Comparison of ENCODE assay signal across 19 cellular contexts in genomic region chr13:57716295-57716694, GRCh38.
DNase-seq lines count a peak whose midpoint lies in the region; ATAC-seq, FAIRE-seq and TF ChIP-seq lines count a peak whose summit lies in the region.
"Had no signal": no experiment of that assay in that cellular context is flagged by ENCODE, and none has a peak within 500 bp of the region (broad histone marks: within the 10 kb centered on the region; RNA-seq: fewer than 3 reads in every experiment).

No MANE protein-coding gene starts in this region.

- H3K27me3 ChIP-seq in H1 (replicated peaks in 1 of 4; ENCODE audit: control insufficient read depth in 3 of 4, extremely low read depth in 1 of 4, insufficient read depth in 3 of 4, low read length in 3 of 4) = no peaks in the 10 kb centered on the region
- no peaks in the 10 kb centered on the region for H3K27me3 ChIP-seq in mesendoderm (ENCODE audit: insufficient read depth, low read length, poor library complexity)
- H3K27me3 ChIP-seq in right cardiac atrium (ENCODE audit: control insufficient read depth, insufficient read depth) = no peaks in the 10 kb centered on the region
- H3K27me3 ChIP-seq: BLaER1, tibial artery had no signal

- no peaks in the 10 kb centered on the region for H3K27me3 Mint-ChIP-seq in stimulated activated naive B cell treated with anti-CD40 and anti-IgM and Interleukin-4, amounts not matched to agents 10 μg/mL and 1 μg/mL and 100 μg/mL, for 72 hours
- H3K27me3 Mint-ChIP-seq: activated CD8-positive, alpha-beta T cell treated with anti-CD3 and anti-CD28 coated beads for 36 hours; activated T-helper 17 cell treated with anti-CD3 and anti-CD28 coated beads, Interleukin-2, amount 50 U/mL, for 72 hours had no signal

- CTCF ChIA-PET in H1 (lab: Charles Lee; ENCODE audit: partially characterized antibody) = interaction anchor here (0.6 to 8.2 kb wide), 16 partner anchors 10 to 1380 kb away, joined by 3 to 107 read pairs (median 4); partner anchors contain the start of gene PCDH17

- peak; percentile 85 to 88 for TF ChIP-seq RAD21 in H1 (IDR thresholded peaks at IDR 0.05 in 1 of 2, conservative IDR thresholded peaks at IDR 0.05 in 1 of 2; ENCODE audit: low read depth in 2 of 2, low read length in 2 of 2)

- TF ChIP-seq POLR2A in H1 (IDR thresholded peaks at IDR 0.05; ENCODE audit: control extremely low read depth in 1 of 2, low read depth in 2 of 2, low read length in 2 of 2) = no peak

- no peak overlapping the region for H3K14ac ChIP-seq in H1 (ENCODE audit: insufficient read length)

- H3K9ac ChIP-seq in H1 (replicated peaks in 1 of 4; ENCODE audit: extremely low read depth in 1 of 4, low read depth in 3 of 4, low read length in 3 of 4) = no peak overlapping the region
- H3K9ac ChIP-seq in mesendoderm (ENCODE audit: low read length) = no peak overlapping the region
- no peak overlapping the region for H3K9ac ChIP-seq in kidney (ENCODE audit: low read length in 2 of 2)
- H3K9ac ChIP-seq: BLaER1 had no signal

- H3K23ac ChIP-seq in H1 (ENCODE audit: insufficient read length) = no peak overlapping the region
- no peak overlapping the region for H3K23ac ChIP-seq in mesendoderm (ENCODE audit: low read length)

- H3K56ac ChIP-seq in H1 (replicated peaks; ENCODE audit: insufficient read length, low read depth, low read length) (no peak overlapping the region), mesendoderm (ENCODE audit: low read length) (no peak overlapping the region)

- no peaks in the 10 kb centered on the region for H3K36me3 ChIP-seq in H1 (ENCODE audit: control insufficient read depth in 2 of 4, insufficient read depth in 4 of 4, low read length in 3 of 4)
- no peaks in the 10 kb centered on the region for H3K36me3 ChIP-seq in mesendoderm (ENCODE audit: control insufficient read depth, insufficient read depth, low read length)
- H3K36me3 ChIP-seq in kidney (ENCODE audit: control insufficient read depth in 1 of 2, insufficient read depth in 2 of 2, low read length in 2 of 2) = no peaks in the 10 kb centered on the region
- H3K36me3 ChIP-seq: BLaER1, HAP-1, tibial artery had no signal

- intact Hi-C loops in right cardiac atrium (cut with DNase I) (no loop called here), kidney (cut with DNase I) (no loop called here)

- H2BK120ac ChIP-seq in H1 (replicated peaks; ENCODE audit: low read depth, low read length) = no peak overlapping the region
- H2BK120ac ChIP-seq in mesendoderm (ENCODE audit: low read depth, low read length) = no peak overlapping the region

- ATAC-seq in right cardiac atrium = no peak
- ATAC-seq in stimulated activated naive B cell treated with anti-CD40 and anti-IgM and Interleukin-4, amounts not matched to agents 10 μg/mL and 1 μg/mL and 100 μg/mL, for 72 hours (replicated peaks) = no peak
- ATAC-seq: activated CD8-positive, alpha-beta T cell treated with anti-CD3 and anti-CD28 coated beads for 36 hours; activated T-helper 17 cell treated with anti-CD3 and anti-CD28 coated beads, Interleukin-2, amount 50 U/mL, for 72 hours had no signal

- H4K91ac ChIP-seq in H1 (replicated peaks; ENCODE audit: insufficient read length, low read length) = no peak overlapping the region

- H3K27ac Mint-ChIP-seq in stimulated activated naive B cell treated with anti-CD40 and anti-IgM and Interleukin-4, amounts not matched to agents 10 μg/mL and 1 μg/mL and 100 μg/mL, for 72 hours = no peak overlapping the region
- H3K27ac Mint-ChIP-seq: activated CD8-positive, alpha-beta T cell treated with anti-CD3 and anti-CD28 coated beads for 36 hours; activated T-helper 17 cell treated with anti-CD3 and anti-CD28 coated beads, Interleukin-2, amount 50 U/mL, for 72 hours had no signal

- no peak overlapping the region for H2BK12ac ChIP-seq in H1 (ENCODE audit: low read depth, low read length)

- H2BK15ac ChIP-seq in H1 (ENCODE audit: low read length) (no peak overlapping the region), mesendoderm (replicated peaks; ENCODE audit: low read depth) (no peak overlapping the region)

- no peak overlapping the region for H2BK20ac ChIP-seq in H1 (ENCODE audit: low read length)

- no peak overlapping the region for H2AFZ ChIP-seq in H1 (ENCODE audit: low read length)

- TF ChIP-seq CTCF in LNCaP clone FGC (IDR thresholded peaks at IDR 0.05; ENCODE audit: control insufficient read depth, extremely low read depth, insufficient read depth) (peak; percentile 52), H1 (IDR thresholded peaks at IDR 0.05; ENCODE audit: control extremely low read depth in 1 of 3, insufficient read depth in 1 of 3, low read depth in 1 of 3, low read length in 3 of 3) (peak in 2 of 3 experiments; percentile 67 to 71; a peak in 3 of 4 replicates), kidney (IDR thresholded peaks at IDR 0.05; ENCODE audit: borderline replicate concordance, extremely low read depth, insufficient read depth) (no peak)

- no peaks in the 10 kb centered on the region for H3K4me1 Mint-ChIP-seq in stimulated activated naive B cell treated with anti-CD40 and anti-IgM and Interleukin-4, amounts not matched to agents 10 μg/mL and 1 μg/mL and 100 μg/mL, for 72 hours
- H3K4me1 Mint-ChIP-seq: activated T-helper 17 cell treated with anti-CD3 and anti-CD28 coated beads, Interleukin-2, amount 50 U/mL, for 72 hours had no signal

- H4K8ac ChIP-seq in H1 (ENCODE audit: extremely low read depth, insufficient read depth, low read length) (no peak overlapping the region), mesendoderm (ENCODE audit: low read depth, low read length) (no peak overlapping the region)

- TF ChIP-seq EP300 in H1 (IDR thresholded peaks at IDR 0.05; ENCODE audit: borderline replicate concordance in 1 of 2, low read depth in 2 of 2, low read length in 2 of 2) = no peak

- WGBS in H1 (ENCODE audit: extremely low coverage in 1 of 2, insufficient coverage in 1 of 2, insufficient read length in 1 of 2, insufficient replicate concordance in 2 of 2, low coverage in 1 of 2, low lambda C conversion rate in 2 of 2, missing lambda C conversion rate in 1 of 2), 2 experiments = 25% methylated on average over 3 of the region's 3 CpGs; no CpG with 5 or more reads in 1 of the 2 experiments
- WGBS in mesendoderm (ENCODE audit: extremely low coverage, insufficient coverage, low lambda C conversion rate) = no CpG with 5 or more reads among the region's 3 CpGs
- whole genome bisulfite sequencing in right cardiac atrium = 77% methylated on average over 3 of the region's 3 CpGs

- H3K79me2 ChIP-seq in H1 (ENCODE audit: control insufficient read depth in 1 of 2, insufficient read depth in 2 of 2, low read length in 2 of 2) (no peaks in the 10 kb centered on the region), mesendoderm (ENCODE audit: control insufficient read depth, insufficient read depth, low read length) (no peaks in the 10 kb centered on the region)

- H2BK5ac ChIP-seq in H1 (ENCODE audit: low read depth, low read length) (no peak overlapping the region), mesendoderm (ENCODE audit: low read length) (no peak overlapping the region)

- H2AK5ac ChIP-seq in H1 (ENCODE audit: low read depth, low read length) (no peak overlapping the region), mesendoderm (ENCODE audit: low read length) (no peak overlapping the region)

- no peaks in the 10 kb centered on the region for H3K9me3 Mint-ChIP-seq in stimulated activated naive B cell treated with anti-CD40 and anti-IgM and Interleukin-4, amounts not matched to agents 10 μg/mL and 1 μg/mL and 100 μg/mL, for 72 hours
- H3K9me3 Mint-ChIP-seq: activated T-helper 17 cell treated with anti-CD3 and anti-CD28 coated beads, Interleukin-2, amount 50 U/mL, for 72 hours had no signal

- peak; percentile 34 for DNase-seq in ELF-1 (ENCODE audit: low read depth, low spot score)
- no peak for DNase-seq in LNCaP clone FGC (ENCODE audit: low read depth)
- DNase-seq in H1 (ENCODE audit: low read depth in 1 of 2, low spot score in 2 of 2) = no peak
- peak; percentile 65 for DNase-seq in mesendoderm
- no peak for DNase-seq in right cardiac atrium
- no peak for DNase-seq in kidney
- DNase-seq in retina = no peak
- DNase-seq in stimulated activated naive B cell treated with anti-CD40 and anti-IgM and Interleukin-4, amounts not matched to agents 10 μg/mL and 1 μg/mL and 100 μg/mL, for 72 hours = no peak
- DNase-seq: activated CD8-positive, alpha-beta T cell treated with anti-CD3 and anti-CD28 coated beads for 36 hours; amniotic stem cell; foreskin melanocyte; NCI-H446; OCI-M1; stimulated activated CD4-positive, alpha-beta T cell treated with anti-CD3 and anti-CD28 coated beads, Interleukin-4, amount 100 ng/mL, for 24 hours; tibial artery had no signal

- no peaks in the 10 kb centered on the region; a peak in 1 of 7 replicates for H3K4me1 ChIP-seq in H1 (replicated peaks in 1 of 4; ENCODE audit: control insufficient read depth in 3 of 4, insufficient read depth in 4 of 4, low read length in 3 of 4)
- H3K4me1 ChIP-seq in mesendoderm (ENCODE audit: control insufficient read depth, low read depth, low read length) = no peaks in the 10 kb centered on the region
- no peaks in the 10 kb centered on the region for H3K4me1 ChIP-seq in right cardiac atrium (ENCODE audit: control insufficient read depth, insufficient read depth, low read length)
- no peaks in the 10 kb centered on the region for H3K4me1 ChIP-seq in kidney (ENCODE audit: control insufficient read depth in 1 of 2, insufficient read depth in 1 of 2, low read depth in 1 of 2, low read length in 2 of 2)
- H3K4me1 ChIP-seq: BLaER1, tibial artery had no signal

- POLR2A ChIA-PET in H1 (lab: Charles Lee; ENCODE audit: partially characterized antibody) = interaction anchor here (1.5 kb wide), 1 partner anchor 84 kb away, joined by 5 read pairs; no protein-coding TSS in a partner anchor

- H3K9me3 ChIP-seq in H1 (ENCODE audit: insufficient read depth in 2 of 2, low read depth in 1 of 2, low read length in 1 of 2) = no peaks in the 10 kb centered on the region
- H3K9me3 ChIP-seq in right cardiac atrium (ENCODE audit: control insufficient read depth, low read length) = no peaks in the 10 kb centered on the region
- no peaks in the 10 kb centered on the region for H3K9me3 ChIP-seq in kidney (ENCODE audit: control insufficient read depth in 1 of 2, low read length in 2 of 2)
- H3K9me3 ChIP-seq: BLaER1, HAP-1, tibial artery had no signal

- no peaks in the 10 kb centered on the region for H3K23me2 ChIP-seq in H1 (ENCODE audit: low read depth, low read length)

- H3K4me3 ChIP-seq in LNCaP clone FGC (ENCODE audit: low read depth, low read length) (no peak overlapping the region), H1 (ENCODE audit: extremely low read depth in 1 of 4, insufficient read depth in 2 of 4, low read depth in 3 of 4, low read length in 4 of 4) (no peak overlapping the region), mesendoderm (ENCODE audit: low read length) (no peak overlapping the region), right cardiac atrium (ENCODE audit: low read length) (no peak overlapping the region), kidney (ENCODE audit: low read length in 2 of 2) (no peak overlapping the region)
- H3K4me3 ChIP-seq: BLaER1, HAP-1, SK-N-MC, tibial artery had no signal

- H3K18ac ChIP-seq in H1 (ENCODE audit: extremely low read depth, low read length) (no peak overlapping the region), mesendoderm (ENCODE audit: low read length) (no peak overlapping the region)

- H4K5ac ChIP-seq in H1 (ENCODE audit: insufficient read length, low read depth, low read length) (no peak overlapping the region), mesendoderm (ENCODE audit: low read length) (no peak overlapping the region)

- H3K36me3 Mint-ChIP-seq in stimulated activated naive B cell treated with anti-CD40 and anti-IgM and Interleukin-4, amounts not matched to agents 10 μg/mL and 1 μg/mL and 100 μg/mL, for 72 hours = no peaks in the 10 kb centered on the region

- H3K27ac ChIP-seq in H1 (ENCODE audit: low read depth, low read length) = no peak overlapping the region
- H3K27ac ChIP-seq in mesendoderm (ENCODE audit: low read depth, low read length) = no peak overlapping the region
- no peak overlapping the region for H3K27ac ChIP-seq in right cardiac atrium (ENCODE audit: low read length)
- no peak overlapping the region for H3K27ac ChIP-seq in kidney (ENCODE audit: low read depth in 2 of 2, low read length in 2 of 2)
- H3K27ac ChIP-seq: BLaER1, SK-N-MC, tibial artery had no signal

- no peak overlapping the region for H3K4ac ChIP-seq in H1 (replicated peaks; ENCODE audit: insufficient read length, low read depth, low read length)
- no peak overlapping the region for H3K4ac ChIP-seq in mesendoderm (ENCODE audit: low read depth, low read length)

- H3K4me3 Mint-ChIP-seq in stimulated activated naive B cell treated with anti-CD40 and anti-IgM and Interleukin-4, amounts not matched to agents 10 μg/mL and 1 μg/mL and 100 μg/mL, for 72 hours = no peak overlapping the region
- H3K4me3 Mint-ChIP-seq: activated CD8-positive, alpha-beta T cell treated with anti-CD3 and anti-CD28 coated beads for 36 hours; activated T-helper 17 cell treated with anti-CD3 and anti-CD28 coated beads, Interleukin-2, amount 50 U/mL, for 72 hours had no signal

- no peak overlapping the region for H3K4me2 ChIP-seq in H1 (ENCODE audit: insufficient read depth in 1 of 2, low read depth in 2 of 2, low read length in 2 of 2)
- no peak overlapping the region for H3K4me2 ChIP-seq in mesendoderm (ENCODE audit: low read length)
- H3K4me2 ChIP-seq: BLaER1 had no signal

- no peaks in the 10 kb centered on the region for H4K20me1 ChIP-seq in H1 (replicated peaks in 1 of 2; ENCODE audit: control insufficient read depth in 1 of 2, insufficient read depth in 2 of 2, low read length in 2 of 2)
- H4K20me1 ChIP-seq: BLaER1 had no signal

- FAIRE-seq in H1 (lab: Jason Lieb, UNC) (peak; percentile 65), kidney (lab: Jason Lieb, UNC) (no peak)

- no peaks in the 10 kb centered on the region for H3K79me1 ChIP-seq in H1 (ENCODE audit: low read depth, low read length)
- H3K79me1 ChIP-seq in mesendoderm (ENCODE audit: low read length) = no peaks in the 10 kb centered on the region

Comparison
In these comparisons a context has a peak if more than half of its experiments do, and no peak if none do; other contexts are left out.
1. DNase-seq: peak in ELF-1 (single experiment) and mesendoderm (single experiment); none in LNCaP clone FGC (single experiment), H1 (0 of 2), right cardiac atrium (0 of 3), kidney (single experiment), retina (single experiment) and stimulated activated naive B cell treated with anti-CD40 and anti-IgM and Interleukin-4, amounts not matched to agents 10 μg/mL and 1 μg/mL and 100 μg/mL, for 72 hours (single experiment).